ENCODE assay signal across 19 cellular contexts in genomic region chr3:189726277-189726676, GRCh38.
"Had no signal": no experiment of that assay in that cellular context is flagged by ENCODE, and none has a peak within 500 bp of the region (broad histone marks: within the 10 kb centered on the region; RNA-seq: fewer than 3 reads in every experiment).

No MANE protein-coding gene starts in this region.

- H3K4me1 Mint-ChIP-seq: activated naive CD8-positive, alpha-beta T cell treated with anti-CD3 and anti-CD28 coated beads for 36 hours; naive thymus-derived CD8-positive, alpha-beta T cell; stimulated activated naive CD8-positive, alpha-beta T cell treated with anti-CD3 and anti-CD28 coated beads, Interleukin-15, amount 100 ng/mL, for 72 hours had no signal

- H3K4me3 ChIP-seq: body of pancreas, dorsolateral prefrontal cortex, heart right ventricle, prostate gland, right atrium auricular region, skin epidermis, suprapubic skin, transverse colon, vagina had no signal

- H3K27me3 ChIP-seq: body of pancreas, heart right ventricle, right atrium auricular region, suprapubic skin, transverse colon, vagina had no signal

- DNase-seq: activated CD4-positive, alpha-beta memory T cell treated with anti-CD3 and anti-CD28 coated beads for 36 hours; activated naive CD4-positive, alpha-beta T cell; activated naive CD8-positive, alpha-beta T cell treated with anti-CD3 and anti-CD28 coated beads for 36 hours; amygdala; body of pancreas; central memory CD4-positive, alpha-beta T cell; dorsolateral prefrontal cortex; heart right ventricle; left cardiac atrium; naive thymus-derived CD8-positive, alpha-beta T cell; stimulated activated naive CD8-positive, alpha-beta T cell treated with anti-CD3 and anti-CD28 coated beads, Interleukin-15, amount 100 ng/mL, for 72 hours; T-helper 2 cell; transverse colon had no signal

- H3K36me3 Mint-ChIP-seq: activated CD4-positive, alpha-beta memory T cell treated with anti-CD3 and anti-CD28 coated beads for 36 hours; activated naive CD8-positive, alpha-beta T cell treated with anti-CD3 and anti-CD28 coated beads for 36 hours; naive thymus-derived CD8-positive, alpha-beta T cell had no signal

- H3K9me3 Mint-ChIP-seq: activated CD4-positive, alpha-beta memory T cell treated with anti-CD3 and anti-CD28 coated beads for 36 hours; activated naive CD8-positive, alpha-beta T cell treated with anti-CD3 and anti-CD28 coated beads for 36 hours; stimulated activated naive CD8-positive, alpha-beta T cell treated with anti-CD3 and anti-CD28 coated beads, Interleukin-15, amount 100 ng/mL, for 72 hours had no signal

- H3K36me3 ChIP-seq: heart right ventricle, prostate gland, right atrium auricular region, suprapubic skin, transverse colon, vagina had no signal

- H3K4me3 Mint-ChIP-seq: activated CD4-positive, alpha-beta memory T cell treated with anti-CD3 and anti-CD28 coated beads for 36 hours; activated naive CD8-positive, alpha-beta T cell treated with anti-CD3 and anti-CD28 coated beads for 36 hours; naive thymus-derived CD8-positive, alpha-beta T cell; stimulated activated naive CD8-positive, alpha-beta T cell treated with anti-CD3 and anti-CD28 coated beads, Interleukin-15, amount 100 ng/mL, for 72 hours had no signal

- ATAC-seq: body of pancreas; heart right ventricle; left cardiac atrium; naive thymus-derived CD8-positive, alpha-beta T cell; stimulated activated naive CD8-positive, alpha-beta T cell treated with anti-CD3 and anti-CD28 coated beads, Interleukin-15, amount 100 ng/mL, for 72 hours had no signal

- H3K9me3 ChIP-seq: body of pancreas, heart right ventricle, prostate gland, right atrium auricular region, suprapubic skin, transverse colon, vagina had no signal

- H3K27ac ChIP-seq: body of pancreas, dorsolateral prefrontal cortex, heart right ventricle, prostate gland, right atrium auricular region, skin epidermis, suprapubic skin, transverse colon, vagina had no signal

- H3K4me1 ChIP-seq: body of pancreas, prostate gland, right atrium auricular region, suprapubic skin, transverse colon, vagina had no signal

- H3K27me3 Mint-ChIP-seq: activated CD4-positive, alpha-beta memory T cell treated with anti-CD3 and anti-CD28 coated beads for 36 hours; activated naive CD8-positive, alpha-beta T cell treated with anti-CD3 and anti-CD28 coated beads for 36 hours; naive thymus-derived CD8-positive, alpha-beta T cell; stimulated activated naive CD8-positive, alpha-beta T cell treated with anti-CD3 and anti-CD28 coated beads, Interleukin-15, amount 100 ng/mL, for 72 hours had no signal

- H3K27ac Mint-ChIP-seq: activated CD4-positive, alpha-beta memory T cell treated with anti-CD3 and anti-CD28 coated beads for 36 hours; activated naive CD8-positive, alpha-beta T cell treated with anti-CD3 and anti-CD28 coated beads for 36 hours; naive thymus-derived CD8-positive, alpha-beta T cell; stimulated activated naive CD8-positive, alpha-beta T cell treated with anti-CD3 and anti-CD28 coated beads, Interleukin-15, amount 100 ng/mL, for 72 hours had no signal

- FAIRE-seq: colon had no signal
